ENCODE assay signal across 8 cellular contexts in genomic region chr15:41115652-41116115, GRCh38. TPM values are rescaled to one million over a fixed set of nuclear protein-coding genes. Genes with fewer than 3 reads are reported as not detected.
DNase-seq lines count a peak whose midpoint lies in the region; ATAC-seq, FAIRE-seq and TF ChIP-seq lines count a peak whose summit lies in the region.

No MANE protein-coding gene starts in this region.

- 0% methylated on average over 17 of the region's 46 CpGs; no CpG with 5 or more reads in 1 of the 2 experiments for WGBS in H1 (ENCODE audit: extremely low coverage in 1 of 2, insufficient coverage in 1 of 2, insufficient read length in 1 of 2, insufficient replicate concordance in 2 of 2, low coverage in 1 of 2, low lambda C conversion rate in 2 of 2, missing lambda C conversion rate in 1 of 2), 2 experiments

- no peak overlapping the region for H2BK120ac ChIP-seq in H1 (replicated peaks; ENCODE audit: low read depth, low read length)

- H2BK12ac ChIP-seq in H1 (ENCODE audit: low read depth, low read length), result no peak overlapping the region; the same call in 1 of the 2 replicates

- peaks cover 0 to 49% of the 10 kb centered on the region in 2 experiments for H3K79me2 ChIP-seq in H1 (ENCODE audit: control insufficient read depth in 1 of 2, insufficient read depth in 2 of 2, low read length in 2 of 2)

- H2AK5ac ChIP-seq in H1 (ENCODE audit: low read depth, low read length), result no peak overlapping the region

- H3K27ac ChIP-seq in H1 (ENCODE audit: low read depth, low read length), result peak overlapping the region; percentile 100

- H3K9ac ChIP-seq in H1 (replicated peaks in 1 of 4; ENCODE audit: extremely low read depth in 1 of 4, low read depth in 3 of 4, low read length in 3 of 4), result peak overlapping the region; percentile 96 to 100 (median 99)

- H3K23ac ChIP-seq in H1 (ENCODE audit: insufficient read length), result no peak overlapping the region

- H2BK20ac ChIP-seq in H1 (ENCODE audit: low read length), result no peak overlapping the region

- POLR2A ChIA-PET in H1 (lab: Charles Lee; ENCODE audit: partially characterized antibody), result interaction anchor here (0.9 to 2.4 kb wide), 14 partner anchors 9 to 221 kb away, joined by 3 to 16 read pairs (median 4); partner anchors contain the start of genes CHAC1, CHP1, DLL4 and EXD1

- peak; percentile 41 for ATAC-seq in HG02763 (IDR thresholded peaks at IDR 0.05; ENCODE audit: unreplicated experiment)

- FAIRE-seq in H1 (lab: Jason Lieb, UNC), result no peak

- no peaks in the 10 kb centered on the region for H3K27me3 ChIP-seq in H1 (replicated peaks in 1 of 4; ENCODE audit: control insufficient read depth in 3 of 4, extremely low read depth in 1 of 4, insufficient read depth in 3 of 4, low read length in 3 of 4)
- no peaks in the 10 kb centered on the region for H3K27me3 ChIP-seq in mononuclear cell (ENCODE audit: insufficient read depth, low read length)

- no peak overlapping the region for H2AFZ ChIP-seq in H1 (ENCODE audit: low read length)

- no peak for TF ChIP-seq POLR2A in H1 (IDR thresholded peaks at IDR 0.05; ENCODE audit: control extremely low read depth in 1 of 2, low read depth in 2 of 2, low read length in 2 of 2)

- peak overlapping the region; percentile 99 for H4K8ac ChIP-seq in H1 (ENCODE audit: extremely low read depth, insufficient read depth, low read length)

- peak overlapping the region; percentile 99 for H3K18ac ChIP-seq in H1 (ENCODE audit: extremely low read depth, low read length)

- H3K9me3 ChIP-seq in H1 (ENCODE audit: insufficient read depth in 2 of 2, low read depth in 1 of 2, low read length in 1 of 2) (no peaks in the 10 kb centered on the region), mononuclear cell (ENCODE audit: low read depth, low read length) (no peaks in the 10 kb centered on the region)

- no peak overlapping the region for H2BK15ac ChIP-seq in H1 (ENCODE audit: low read length)

- no peaks in the 10 kb centered on the region; the same call in 1 of the 2 replicates for H3K79me1 ChIP-seq in H1 (ENCODE audit: low read depth, low read length)

- H3K4me3 ChIP-seq in H1 (ENCODE audit: extremely low read depth in 1 of 4, insufficient read depth in 2 of 4, low read depth in 3 of 4, low read length in 4 of 4), result peak overlapping the region; percentile 68 to 96 (median 86)
- H3K4me3 ChIP-seq in mononuclear cell (ENCODE audit: low read length), result peak overlapping the region; percentile 93

- no peak overlapping the region for H3K4ac ChIP-seq in H1 (replicated peaks; ENCODE audit: insufficient read length, low read depth, low read length)

- TF ChIP-seq CTCF in H1 (IDR thresholded peaks at IDR 0.05; ENCODE audit: control extremely low read depth in 1 of 3, insufficient read depth in 1 of 3, low read depth in 1 of 3, low read length in 3 of 3), result no peak

- H4K5ac ChIP-seq in H1 (ENCODE audit: insufficient read length, low read depth, low read length), result peak overlapping the region; percentile 13

- peaks cover 0 to 8% (median 0%) of the 10 kb centered on the region in 4 experiments; a peak in 1 of 8 replicates for H3K36me3 ChIP-seq in H1 (ENCODE audit: control insufficient read depth in 2 of 4, insufficient read depth in 4 of 4, low read length in 3 of 4)

- TF ChIP-seq RAD21 in H1 (IDR thresholded peaks at IDR 0.05 in 1 of 2, conservative IDR thresholded peaks at IDR 0.05 in 1 of 2; ENCODE audit: low read depth in 2 of 2, low read length in 2 of 2), result no peak

- peak overlapping the region; percentile 99 for H4K91ac ChIP-seq in H1 (replicated peaks; ENCODE audit: insufficient read length, low read length)

- peaks cover 0 to 1% of the 10 kb centered on the region in 2 experiments for H4K20me1 ChIP-seq in H1 (replicated peaks in 1 of 2; ENCODE audit: control insufficient read depth in 1 of 2, insufficient read depth in 2 of 2, low read length in 2 of 2)

- peak overlapping the region; percentile 85 to 90 for H3K4me2 ChIP-seq in H1 (ENCODE audit: insufficient read depth in 1 of 2, low read depth in 2 of 2, low read length in 2 of 2)

- DNase-seq in NCI-H1436 (lab: John Stamatoyannopoulos, UW), result peak; percentile 33
- DNase-seq in NCI-H1436 treated with DMSO at 0.1 percent for 48 hours (lab: John Stamatoyannopoulos, UW), result no peak
- DNase-seq in NCI-H2171 treated with DMSO at 0.1 percent for 48 hours (lab: John Stamatoyannopoulos, UW), result peak; percentile 65
- peak; percentile 92 for DNase-seq in activated CD8-positive, alpha-beta memory T cell treated with anti-CD3 and anti-CD28 coated beads for 24 hours
- no peak for DNase-seq in H1 (ENCODE audit: low read depth in 1 of 2, low spot score in 2 of 2)
- peak; percentile 19 to 49 for DNase-seq in stimulated activated CD8-positive, alpha-beta memory T cell treated with anti-CD3 and anti-CD28 coated beads, Interleukin-4, amount 100 ng/mL, for 1 hour (ENCODE audit: low read depth in 2 of 2, low spot score in 1 of 2)

- no peak for TF ChIP-seq EP300 in H1 (IDR thresholded peaks at IDR 0.05; ENCODE audit: borderline replicate concordance in 1 of 2, low read depth in 2 of 2, low read length in 2 of 2)

- CTCF ChIA-PET in H1 (lab: Charles Lee; ENCODE audit: partially characterized antibody), result interaction anchor here (0.6 to 1.3 kb wide), 2 partner anchors 28 to 93 kb away, joined by 3 to 4 read pairs; no protein-coding TSS in a partner anchor

- peak overlapping the region; percentile 100 for H2BK5ac ChIP-seq in H1 (ENCODE audit: low read depth, low read length)

- H3K14ac ChIP-seq in H1 (ENCODE audit: insufficient read length), result no peak overlapping the region

- H3K4me1 ChIP-seq in H1 (replicated peaks in 1 of 4; ENCODE audit: control insufficient read depth in 3 of 4, insufficient read depth in 4 of 4, low read length in 3 of 4), result peaks cover 0 to 3% (median 0%) of the 10 kb centered on the region in 4 experiments; a peak in 2 of 7 replicates
- peaks cover 24% of the 10 kb centered on the region for H3K4me1 ChIP-seq in mononuclear cell (ENCODE audit: insufficient read depth, low read length)

- H3K56ac ChIP-seq in H1 (replicated peaks; ENCODE audit: insufficient read length, low read depth, low read length), result no peak overlapping the region

- peaks cover 10% of the 10 kb centered on the region for H3K23me2 ChIP-seq in H1 (ENCODE audit: low read depth, low read length)

TF ChIP-seq in H1, 55 proteins besides CTCF, POLR2A, EP300 and RAD21:
- TF ChIP-seq ASH2L (IDR thresholded peaks at IDR 0.05; ENCODE audit: low read length) (peak; percentile 3), SP4 (IDR thresholded peaks at IDR 0.05; ENCODE audit: low read length) (no peak), SAP30 (IDR thresholded peaks at IDR 0.05; ENCODE audit: insufficient read depth, insufficient replicate concordance, low read length) (peak; percentile 83), CREB1 (IDR thresholded peaks at IDR 0.05) (0 out of 2 replicates have a peak, but pooled peaks have one; percentile 2), GTF2F1 (IDR thresholded peaks at IDR 0.05; ENCODE audit: borderline replicate concordance, low read depth, low read length) (no peak), PHF8 (conservative IDR thresholded peaks at IDR 0.05; ENCODE audit: low read depth, low read length) (peak; percentile 49; the same call in 1 of the 2 replicates), HDAC2 (IDR thresholded peaks at IDR 0.05; ENCODE audit: borderline replicate concordance in 1 of 2, low read depth in 2 of 2, low read length in 2 of 2) (peak in 1 of 2 experiments; percentile 90; a peak in 2 of 4 replicates), EGR1 (IDR thresholded peaks at IDR 0.05; ENCODE audit: borderline replicate concordance, low read depth, low read length) (peak; percentile 62; the same call in 1 of the 2 replicates), SRF (IDR thresholded peaks at IDR 0.05; ENCODE audit: low read depth, low read length) (no peak), MAX (IDR thresholded peaks at IDR 0.05) (peak; percentile 57; the same call in 1 of the 2 replicates)

RNA-seq across cellular contexts. Expression of gene INO80, which starts 0.4 kb away (rescaled TPM):
- 22.1 and 24.5 TPM in 2 replicates for total RNA-seq in H1 (2021; fragmentation: NEBNext Ultra II Directional; extraction: Animal tissue kit (Norgen Biotek cat#: 25700))
- polyA plus RNA-seq in H1 (2011; rRNA removed), result 4.3 and 7.2 TPM in 2 replicates
- 6.0 TPM for polyA plus RNA-seq in H1 (2011; cell fraction: cytosol; rRNA removed)
- polyA plus RNA-seq in H1 (2011; cell fraction: nucleus; rRNA removed), result 12.6 TPM
- polyA plus RNA-seq in H1 (2012, experiment 1 of 2), result 10.9 to 14.2 TPM (median 13.5 TPM) in 4 replicates
- polyA plus RNA-seq in H1 (2012, experiment 2 of 2), result 0.94 TPM
- polyA plus RNA-seq in H1 (2013, experiment 1 of 2), result 11.6 TPM
- 12.1 TPM for polyA plus RNA-seq in H1 (2013, experiment 2 of 2)
- polyA minus RNA-seq in H1 (2011; rRNA and poly(A)+ RNA removed), result 12.5 and 12.9 TPM in 2 replicates
- polyA minus RNA-seq in H1 (2011; cell fraction: cytosol; rRNA and poly(A)+ RNA removed), result 9.7 TPM
- polyA minus RNA-seq in H1 (2011; cell fraction: nucleus; rRNA and poly(A)+ RNA removed), result 16.1 TPM
- 27.3 TPM for total RNA-seq in mononuclear cell

Comparison
In these comparisons a context has a peak if more than half of its experiments do, and no peak if none do; other contexts are left out.
1. DNase-seq: peak in NCI-H1436 (single experiment), NCI-H2171 treated with DMSO at 0.1 percent for 48 hours (single experiment), activated CD8-positive, alpha-beta memory T cell treated with anti-CD3 and anti-CD28 coated beads for 24 hours (single experiment) and stimulated activated CD8-positive, alpha-beta memory T cell treated with anti-CD3 and anti-CD28 coated beads, Interleukin-4, amount 100 ng/mL, for 1 hour (2 of 2); none in NCI-H1436 treated with DMSO at 0.1 percent for 48 hours (single experiment) and H1 (0 of 2).